8 cellular contexts compared by ENCODE assay signal in genomic region chr2:131681607-131682121, GRCh38.
DNase-seq lines count a peak whose midpoint lies in the region; ATAC-seq and TF ChIP-seq lines count a peak whose summit lies in the region.
"Not testable (repeated sequence)": the region's sequence is repeated elsewhere in the genome, so short reads cannot be mapped to it uniquely, and the experiment has no call there.

No MANE protein-coding gene starts in this region.

- DNase-seq in activated CD8-positive, alpha-beta memory T cell treated with anti-CD3 and anti-CD28 coated beads, Interleukin-2, amount 10 ng/mL, durations not matched to agents 7 days and 5 days; effector memory CD8-positive, alpha-beta T cell; kidney epithelial cell (ENCODE audit: low read depth); prostate gland (ENCODE audit: low spot score): not testable (repeated sequence)

- WGBS in prostate gland: 75% methylated on average over 2 of the region's 10 CpGs

- H2AFZ ChIP-seq in ACC112 (ENCODE audit: low read length, unreplicated experiment): peak overlapping the region; percentile 39

- not testable (repeated sequence) for H3K36me3 ChIP-seq in ACC112 (ENCODE audit: insufficient read depth, low read length); KOPT-K1 (ENCODE audit: insufficient read depth, low read length); kidney epithelial cell (ENCODE audit: control insufficient read depth, insufficient read depth, low read length); prostate gland

- CTCF ChIA-PET in activated CD8-positive, alpha-beta memory T cell treated with anti-CD3 and anti-CD28 coated beads, Interleukin-2, amount 10 ng/mL, durations not matched to agents 7 days and 5 days (lab: Charles Lee): interaction anchor here (1.0 to 2.4 kb wide), 6 partner anchors 9 to 528 kb away, joined by 3 to 38 read pairs (median 8); partner anchors contain the start of gene MZT2A

- H3K27me3 ChIP-seq in ACC112 (ENCODE audit: insufficient read depth, low read length); kidney epithelial cell (ENCODE audit: control insufficient read depth, insufficient read depth, low read length); prostate gland (replicated peaks; ENCODE audit: insufficient read depth): not testable (repeated sequence)

- H3K79me2 ChIP-seq in ACC112 (ENCODE audit: control insufficient read depth, insufficient read depth, low read length, unreplicated experiment): peaks cover 29% of the 10 kb centered on the region

- TF ChIP-seq POLR2A in prostate gland (IDR thresholded peaks at IDR 0.05): not testable (repeated sequence)

- intact Hi-C loops in prostate gland (cut with DNase I): not testable (repeated sequence)

- not testable (repeated sequence) for H3K36me3 Mint-ChIP-seq in activated CD8-positive, alpha-beta memory T cell treated with anti-CD3 and anti-CD28 coated beads, Interleukin-2, amount 10 ng/mL, durations not matched to agents 7 days and 5 days; effector memory CD8-positive, alpha-beta T cell (ENCODE audit: insufficient read depth)

- ATAC-seq in GM19025 (IDR thresholded peaks at IDR 0.05; ENCODE audit: low read depth, unreplicated experiment) (peak; percentile 19), HG02798 (IDR thresholded peaks at IDR 0.05; ENCODE audit: poor library complexity, unreplicated experiment) (peak; percentile 17)
- ATAC-seq in activated CD8-positive, alpha-beta memory T cell treated with anti-CD3 and anti-CD28 coated beads, Interleukin-2, amount 10 ng/mL, durations not matched to agents 7 days and 5 days: peak; percentile 5
- ATAC-seq in effector memory CD8-positive, alpha-beta T cell (replicated peaks): not testable (repeated sequence)

- peaks cover 28% of the 10 kb centered on the region for H3K4me1 ChIP-seq in ACC112 (ENCODE audit: control insufficient read depth, insufficient read depth, low read length, unreplicated experiment)
- H3K4me1 ChIP-seq in prostate gland (replicated peaks): not testable (repeated sequence)

- peaks cover 35% of the 10 kb centered on the region for H3K4me1 Mint-ChIP-seq in activated CD8-positive, alpha-beta memory T cell treated with anti-CD3 and anti-CD28 coated beads, Interleukin-2, amount 10 ng/mL, durations not matched to agents 7 days and 5 days
- peaks cover 31 to 39% of the 10 kb centered on the region in 2 donors for H3K4me1 Mint-ChIP-seq in effector memory CD8-positive, alpha-beta T cell (ENCODE audit: low read depth in 2 of 2)

- H3K9me3 ChIP-seq in KOPT-K1 (ENCODE audit: insufficient read depth, low read length, poor library complexity, severe bottlenecking); prostate gland: not testable (repeated sequence)

- H3K4me3 ChIP-seq in ACC112 (ENCODE audit: low read depth, low read length): peak overlapping the region; percentile 83
- H3K4me3 ChIP-seq in kidney epithelial cell (ENCODE audit: low read depth, low read length): peak overlapping the region; percentile 72
- H3K4me3 ChIP-seq in prostate gland: peak overlapping the region; percentile 46 to 52

- H3K4me3 Mint-ChIP-seq in activated CD8-positive, alpha-beta memory T cell treated with anti-CD3 and anti-CD28 coated beads, Interleukin-2, amount 10 ng/mL, durations not matched to agents 7 days and 5 days: peak overlapping the region; percentile 84
- H3K4me3 Mint-ChIP-seq in effector memory CD8-positive, alpha-beta T cell: peak overlapping the region; percentile 86 to 90

- H3K27ac ChIP-seq in ACC112 (ENCODE audit: low read depth, low read length): peak overlapping the region; percentile 47
- H3K27ac ChIP-seq in KOPT-K1 (ENCODE audit: low read depth, low read length, poor library complexity, severe bottlenecking): peak overlapping the region; percentile 61
- H3K27ac ChIP-seq in prostate gland: peak overlapping the region; percentile 59 to 72

- not testable (repeated sequence) for TF ChIP-seq CTCF in kidney epithelial cell (IDR thresholded peaks at IDR 0.05; ENCODE audit: insufficient read depth, low read length, poor library complexity, severe bottlenecking); prostate gland (IDR thresholded peaks at IDR 0.05)

- H3K27ac Mint-ChIP-seq in activated CD8-positive, alpha-beta memory T cell treated with anti-CD3 and anti-CD28 coated beads, Interleukin-2, amount 10 ng/mL, durations not matched to agents 7 days and 5 days: peak overlapping the region; percentile 86
- H3K27ac Mint-ChIP-seq in effector memory CD8-positive, alpha-beta T cell: peak overlapping the region; percentile 71 to 83

- not testable (repeated sequence) for H3K9me3 Mint-ChIP-seq in activated CD8-positive, alpha-beta memory T cell treated with anti-CD3 and anti-CD28 coated beads, Interleukin-2, amount 10 ng/mL, durations not matched to agents 7 days and 5 days (ENCODE audit: low read depth); effector memory CD8-positive, alpha-beta T cell

- not testable (repeated sequence) for H3K27me3 Mint-ChIP-seq in activated CD8-positive, alpha-beta memory T cell treated with anti-CD3 and anti-CD28 coated beads, Interleukin-2, amount 10 ng/mL, durations not matched to agents 7 days and 5 days; effector memory CD8-positive, alpha-beta T cell
